In genomic region chr19:47348819-47349795, GRCh38 we compare ENCODE assay signal across 1 cellular context.
A peak's percentile ranks its signal among the peaks of the same experiment; 100 is the strongest.
TF ChIP-seq lines count a peak whose summit lies in the region.

Gene DHX34, plus strand, starts transcription at chr19:47349315. Its CDS starts 3,716 bp downstream, at chr19:47353031.

TF ChIP-seq in HepG2, 621 proteins besides CTCF, POLR2A, EP300 and RAD21 (continued from another document and continues in another):
- TF ChIP-seq BCLAF1 (IDR thresholded peaks at IDR 0.05) (no peak), ZNF274 (CRISPR knock-in tag; IDR thresholded peaks at IDR 0.05) (peak; percentile 54; the same call in 1 of the 2 replicates), PHB2 (IDR thresholded peaks at IDR 0.05; ENCODE audit: partially characterized antibody) (no peak), ZNF775 (CRISPR knock-in tag; IDR thresholded peaks at IDR 0.05; ENCODE audit: borderline replicate concordance) (no peak), AGO2 (optimal IDR thresholded peaks at IDR 0.05; ENCODE audit: low read depth, low read length) (no peak), KLF6 (CRISPR knock-in tag; IDR thresholded peaks at IDR 0.05) (peak; percentile 20; the same call in 1 of the 2 replicates), HOXA9 (CRISPR knock-in tag; IDR thresholded peaks at IDR 0.05; ENCODE audit: borderline replicate concordance) (no peak), THRA (CRISPR knock-in tag; IDR thresholded peaks at IDR 0.05; ENCODE audit: borderline replicate concordance) (no peak), PREB (CRISPR knock-in tag; IDR thresholded peaks at IDR 0.05) (no peak), ZKSCAN8 (CRISPR knock-in tag; IDR thresholded peaks at IDR 0.05; ENCODE audit: borderline replicate concordance) (peak; percentile 28; the same call in 1 of the 2 replicates), THAP9 (CRISPR knock-in tag; IDR thresholded peaks at IDR 0.05; ENCODE audit: borderline replicate concordance) (peak; percentile 78; the same call in 1 of the 2 replicates), TAF1 (CRISPR knock-in tag; IDR thresholded peaks at IDR 0.05) (peak; percentile 46; the same call in 1 of the 2 replicates), IKZF1 (IDR thresholded peaks at IDR 0.05) (no peak), NCOA2 (CRISPR knock-in tag; IDR thresholded peaks at IDR 0.05) (peak; percentile 28; the same call in 1 of the 2 replicates), ISL2 (CRISPR knock-in tag; IDR thresholded peaks at IDR 0.05) (peak; percentile 27; the same call in 1 of the 2 replicates), ZNF800 (CRISPR knock-in tag; IDR thresholded peaks at IDR 0.05) (0 out of 2 replicates have a peak, but pooled peaks have one; percentile 28), PLRG1 (conservative IDR thresholded peaks at IDR 0.05) (no peak), BATF2 (CRISPR knock-in tag; IDR thresholded peaks at IDR 0.05) (0 out of 2 replicates have a peak, but pooled peaks have one; percentile 50), MTERF4 (CRISPR knock-in tag; IDR thresholded peaks at IDR 0.05) (peak; percentile 78; the same call in 1 of the 2 replicates), CCAR2 (optimal IDR thresholded peaks at IDR 0.05; ENCODE audit: low read depth, low read length) (no peak), CC2D1A (CRISPR knock-in tag; IDR thresholded peaks at IDR 0.05) (no peak), ATF3 (CRISPR knock-in tag; IDR thresholded peaks at IDR 0.05) (no peak), AGO1 (IDR thresholded peaks at IDR 0.05; ENCODE audit: low read depth, low read length, poor library complexity, severe bottlenecking) (no peak), ZNF251 (CRISPR knock-in tag; IDR thresholded peaks at IDR 0.05) (no peak), TSC22D2 (CRISPR knock-in tag; IDR thresholded peaks at IDR 0.05; ENCODE audit: borderline replicate concordance) (peak; percentile 67; the same call in 1 of the 2 replicates), HMGA1 (CRISPR knock-in tag; conservative IDR thresholded peaks at IDR 0.05) (no peak), ZBTB4 (CRISPR knock-in tag; IDR thresholded peaks at IDR 0.05; ENCODE audit: borderline replicate concordance) (peak; percentile 84; the same call in 1 of the 2 replicates), ZNF335 (CRISPR knock-in tag; IDR thresholded peaks at IDR 0.05) (0 out of 2 replicates have a peak, but pooled peaks have one; percentile 35), SCMH1 (CRISPR knock-in tag; IDR thresholded peaks at IDR 0.05; ENCODE audit: borderline replicate concordance) (no peak), GABPA (IDR thresholded peaks at IDR 0.05; ENCODE audit: low read depth, low read length) (peak; percentile 64), GABPA (CRISPR knock-in tag; IDR thresholded peaks at IDR 0.05; ENCODE audit: low read depth) (peak; percentile 92), ZFY (CRISPR knock-in tag; IDR thresholded peaks at IDR 0.05) (peak; percentile 76), ZNF331 (CRISPR knock-in tag; IDR thresholded peaks at IDR 0.05) (no peak), BHLHE40 (IDR thresholded peaks at IDR 0.05; ENCODE audit: low read length) (peak; percentile 76), ZNF275 (CRISPR knock-in tag; IDR thresholded peaks at IDR 0.05; ENCODE audit: borderline replicate concordance) (no peak; the same call in 1 of the 2 replicates), ZNF124 (CRISPR knock-in tag; IDR thresholded peaks at IDR 0.05) (0 out of 2 replicates have a peak, but pooled peaks have one; percentile 52), DBP (CRISPR knock-in tag; IDR thresholded peaks at IDR 0.05; ENCODE audit: not compliant biosample characterization) (no peak), MNT (IDR thresholded peaks at IDR 0.05) (peak; percentile 72)
